Comparison of ENCODE assay signal across 9 cellular contexts in genomic region chr9:127943011-127943662, GRCh38. TPM values are rescaled to one million over a fixed set of nuclear protein-coding genes. Genes with fewer than 3 reads are reported as not detected.
DNase-seq lines count a peak whose midpoint lies in the region; ATAC-seq and TF ChIP-seq lines count a peak whose summit lies in the region.
"Had no signal": no experiment of that assay in that cellular context is flagged by ENCODE, and none has a peak within 500 bp of the region (broad histone marks: within the 10 kb centered on the region; RNA-seq: fewer than 3 reads in every experiment).

No MANE protein-coding gene starts in this region.

- no peak overlapping the region for H2AFZ ChIP-seq in HCT116 (ENCODE audit: low read depth, low read length, poor library complexity, severe bottlenecking)

- H3K79me2 ChIP-seq in HCT116 (ENCODE audit: insufficient read depth, low read length), result no peaks in the 10 kb centered on the region

- TF ChIP-seq POLR2A in HCT116 (IDR thresholded peaks at IDR 0.05; ENCODE audit: borderline replicate concordance, extremely low read depth, insufficient read depth, insufficient read length) (no peak), body of pancreas (IDR thresholded peaks at IDR 0.05) (no peak)

- no peaks in the 10 kb centered on the region for H3K9me3 ChIP-seq in BLaER1 treated with 17β-estradiol and CSF1 and Interleukin-3, amounts not matched to agents 10 nM and 100 nM (replicated peaks in 1 of 11)
- H3K9me3 ChIP-seq in HCT116 (ENCODE audit: control insufficient read depth in 1 of 2, insufficient read depth in 1 of 2, low read depth in 1 of 2, low read length in 2 of 2) (no peaks in the 10 kb centered on the region), body of pancreas (no peaks in the 10 kb centered on the region)
- H3K9me3 ChIP-seq: mucosa of descending colon had no signal

- H3K9ac ChIP-seq in BLaER1 treated with 17β-estradiol and CSF1 and Interleukin-3, amounts not matched to agents 10 nM and 100 nM, result peak overlapping the region in 7 of 11 experiments; percentile 12 to 55 (median 30); a peak in 11 of 22 replicates
- H3K9ac ChIP-seq in HCT116 (ENCODE audit: low read length), result no peak overlapping the region

- H3K27ac ChIP-seq in BLaER1 treated with 17β-estradiol and CSF1 and Interleukin-3, amounts not matched to agents 10 nM and 100 nM, result peak overlapping the region in 8 of 11 experiments; percentile 26 to 72 (median 54); a peak in 15 of 22 replicates
- H3K27ac ChIP-seq in HCT116 (ENCODE audit: low read depth, low read length) (no peak overlapping the region; the same call in 1 of the 2 replicates), body of pancreas (no peak overlapping the region)

- RAD21 ChIA-PET in HCT116 (lab: Charles Lee; ENCODE audit: low non-redundant PET in 1 of 2, low total read pairs in 2 of 2, uncharacterized antibody in 2 of 2, unreplicated experiment in 2 of 2), result interaction anchor here (0.6 to 2.1 kb wide), 4 partner anchors 92 to 124 kb away, joined by 4 to 11 read pairs (median 7); partner anchors contain the start of gene NAIF1 (in 1 of the 2)

- ATAC-seq in HCT116 (peak; percentile 10), GM21576 (IDR thresholded peaks at IDR 0.05; ENCODE audit: unreplicated experiment) (no peak), HG02571 (IDR thresholded peaks at IDR 0.05; ENCODE audit: unreplicated experiment) (no peak), body of pancreas (no peak)
- ATAC-seq in naive thymus-derived CD8-positive, alpha-beta T cell, result peak; percentile 3

- peak overlapping the region; percentile 23 to 84 (median 54) for H3K4me2 ChIP-seq in BLaER1 treated with 17β-estradiol and CSF1 and Interleukin-3, amounts not matched to agents 10 nM and 100 nM
- H3K4me2 ChIP-seq in HCT116 (ENCODE audit: low read length), result no peak overlapping the region

- intact Hi-C loops in HCT116 (cut with micrococcal nuclease), result loop anchor here (1.0 to 2.0 kb wide), 3 partner anchors 92 to 174 kb away; no protein-coding TSS in a partner anchor
- intact Hi-C loops in body of pancreas (cut with DNase I), result loop anchor here (2.0 to 10.0 kb wide), 2 partner anchors 94 to 182 kb away; partner anchors contain the start of gene PTGES2

- no peaks in the 10 kb centered on the region for H3K27me3 Mint-ChIP-seq in activated naive CD8-positive, alpha-beta T cell treated with anti-CD3 and anti-CD28 coated beads for 36 hours
- no peaks in the 10 kb centered on the region for H3K27me3 Mint-ChIP-seq in naive thymus-derived CD8-positive, alpha-beta T cell

- DNase-seq in HCT116 (ENCODE audit: low read depth, low spot score), result no peak
- DNase-seq in activated naive CD8-positive, alpha-beta T cell treated with anti-CD3 and anti-CD28 coated beads for 36 hours, result no peak
- no peak for DNase-seq in naive thymus-derived CD8-positive, alpha-beta T cell
- DNase-seq in NCI-H1105 treated with DMSO at 0.1 percent for 48 hours (lab: John Stamatoyannopoulos, UW), result no peak
- DNase-seq in body of pancreas, result no peak

- H3K9me3 Mint-ChIP-seq in activated naive CD8-positive, alpha-beta T cell treated with anti-CD3 and anti-CD28 coated beads for 36 hours, result no peaks in the 10 kb centered on the region
- no peaks in the 10 kb centered on the region for H3K9me3 Mint-ChIP-seq in naive thymus-derived CD8-positive, alpha-beta T cell

- 74 to 78% methylated on average over 8 to 14 of the region's 14 CpGs for WGBS in body of pancreas, 2 donors

- H3K36me3 Mint-ChIP-seq in activated naive CD8-positive, alpha-beta T cell treated with anti-CD3 and anti-CD28 coated beads for 36 hours, result peaks cover 17% of the 10 kb centered on the region
- H3K36me3 Mint-ChIP-seq in naive thymus-derived CD8-positive, alpha-beta T cell, result peaks cover 0 to 82% (median 13%) of the 10 kb centered on the region in 3 donors

- BruUV-seq in HCT116 (replicated peaks; lab: Mats Ljungman, UMichigan), result no TSS peak

- TF ChIP-seq CTCF in HCT116 (IDR thresholded peaks at IDR 0.05 in 2 of 3, conservative IDR thresholded peaks at IDR 0.05 in 1 of 3; ENCODE audit: borderline replicate concordance in 1 of 3, insufficient read depth in 1 of 3, low read depth in 2 of 3, low read length in 2 of 3) (no peak), body of pancreas (IDR thresholded peaks at IDR 0.05) (peak in 1 of 7 experiments; percentile 10)

- no peak overlapping the region for H3K4me3 Mint-ChIP-seq in activated naive CD8-positive, alpha-beta T cell treated with anti-CD3 and anti-CD28 coated beads for 36 hours
- H3K4me3 Mint-ChIP-seq in naive thymus-derived CD8-positive, alpha-beta T cell, result peak overlapping the region in 7 of 10 donors; percentile 7 to 76 (median 36)

- H3K4me1 Mint-ChIP-seq in activated naive CD8-positive, alpha-beta T cell treated with anti-CD3 and anti-CD28 coated beads for 36 hours, result peaks cover 35% of the 10 kb centered on the region
- peaks cover 16 to 59% (median 47%) of the 10 kb centered on the region in 4 donors for H3K4me1 Mint-ChIP-seq in naive thymus-derived CD8-positive, alpha-beta T cell

- peaks cover 0 to 45% (median 0%) of the 10 kb centered on the region in 11 experiments; a peak in 9 of 22 replicates for H4K20me1 ChIP-seq in BLaER1 treated with 17β-estradiol and CSF1 and Interleukin-3, amounts not matched to agents 10 nM and 100 nM
- no peaks in the 10 kb centered on the region for H4K20me1 ChIP-seq in HCT116 (ENCODE audit: insufficient read depth)

- peak overlapping the region; percentile 66 for H3K27ac Mint-ChIP-seq in activated naive CD8-positive, alpha-beta T cell treated with anti-CD3 and anti-CD28 coated beads for 36 hours
- H3K27ac Mint-ChIP-seq in naive thymus-derived CD8-positive, alpha-beta T cell, result peak overlapping the region; percentile 47 to 96 (median 91)

- H3K36me3 ChIP-seq in BLaER1 treated with 17β-estradiol and CSF1 and Interleukin-3, amounts not matched to agents 10 nM and 100 nM, result peaks cover 0 to 23% (median 13%) of the 10 kb centered on the region in 11 experiments; a peak in 14 of 22 replicates
- H3K36me3 ChIP-seq in HCT116 (ENCODE audit: control insufficient read depth in 1 of 2, insufficient read depth in 2 of 2, low read length in 2 of 2), result peaks cover 0 to 9% of the 10 kb centered on the region in 2 experiments; a peak in 2 of 4 replicates
- peaks cover 0 to 7% of the 10 kb centered on the region in 2 donors for H3K36me3 ChIP-seq in body of pancreas (replicated peaks in 1 of 2; ENCODE audit: insufficient read depth in 1 of 2, low read depth in 2 of 2)

- H3K9me2 ChIP-seq in HCT116 (ENCODE audit: insufficient read depth), result no peaks in the 10 kb centered on the region

- no peak for TF ChIP-seq RAD21 in HCT116 (IDR thresholded peaks at IDR 0.05; ENCODE audit: low read depth)

- no peaks in the 10 kb centered on the region for H3K27me3 ChIP-seq in BLaER1 treated with 17β-estradiol and CSF1 and Interleukin-3, amounts not matched to agents 10 nM and 100 nM
- no peaks in the 10 kb centered on the region for H3K27me3 ChIP-seq in HCT116 (ENCODE audit: insufficient read depth, low read length)
- H3K27me3 ChIP-seq in body of pancreas, result no peaks in the 10 kb centered on the region

- H3K4me1 ChIP-seq in BLaER1 treated with 17β-estradiol and CSF1 and Interleukin-3, amounts not matched to agents 10 nM and 100 nM, result peaks cover 14 to 48% (median 39%) of the 10 kb centered on the region in 10 experiments
- H3K4me1 ChIP-seq in HCT116 (ENCODE audit: control insufficient read depth in 1 of 2, insufficient read depth in 2 of 2, low read length in 2 of 2) (peaks cover 10 to 21% of the 10 kb centered on the region in 2 experiments), body of pancreas (peaks cover 6% of the 10 kb centered on the region)

- no peak overlapping the region for H3K4me3 ChIP-seq in BLaER1 treated with 17β-estradiol and CSF1 and Interleukin-3, amounts not matched to agents 10 nM and 100 nM
- H3K4me3 ChIP-seq in HCT116 (replicated peaks in 1 of 2; ENCODE audit: low read depth in 1 of 2, low read length in 2 of 2) (no peak overlapping the region), body of pancreas (no peak overlapping the region)
- H3K4me3 ChIP-seq: mucosa of descending colon had no signal

- POLR2A ChIA-PET in HCT116 (lab: Charles Lee), result interaction anchor here (1.0 kb wide), 1 partner anchor 155 kb away, joined by 3 read pairs; no protein-coding TSS in a partner anchor
- POLR2A ChIA-PET in naive thymus-derived CD8-positive, alpha-beta T cell (lab: Charles Lee), result interaction anchor here (0.7 to 67.4 kb wide), 9 partner anchors 10 to 144 kb away, joined by 3 to 2190 read pairs (median 5); partner anchors contain the start of genes EEIG1, NAIF1 and PIP5KL1

- CTCF ChIA-PET in HCT116 (lab: Charles Lee), result interaction anchor here (0.6 to 3.0 kb wide), 27 partner anchors 9 to 182 kb away, joined by 3 to 40 read pairs (median 4); partner anchors contain the start of genes NAIF1, PIP5KL1 and SLC25A25

RNA-seq across cellular contexts. Expression of gene DPM2, which starts 5.5 kb away (rescaled TPM):
- total RNA-seq in HCT116 (2021; ENCODE audit: unreplicated experiment) (54.6 TPM), body of pancreas (10 to 100 TPM; 23.3 to 39.9 TPM)
- polyA plus RNA-seq in HCT116 (2012), result 58.0 and 62.6 TPM in 2 replicates
- total RNA-seq in activated naive CD8-positive, alpha-beta T cell treated with anti-CD3 and anti-CD28 coated beads for 36 hours, result 10 to 100 TPM; 55.4 to 57.6 TPM
- 10 to 100 TPM; 71.1 to 74.6 TPM for total RNA-seq in naive thymus-derived CD8-positive, alpha-beta T cell
- 10 to 100 TPM; 28.5 to 34.7 (median 34.2) TPM for polyA plus RNA-seq in naive thymus-derived CD8-positive, alpha-beta T cell

RNA-seq across cellular contexts. Expression of gene PIP5KL1, which starts 12.6 kb away (rescaled TPM):
- total RNA-seq in HCT116 (2021; ENCODE audit: unreplicated experiment) (37.6 TPM), body of pancreas (1 to 10 TPM; 1.3 to 2.6 TPM)
- polyA plus RNA-seq in HCT116 (2012), result 35.7 and 36.0 TPM in 2 replicates
- total RNA-seq in activated naive CD8-positive, alpha-beta T cell treated with anti-CD3 and anti-CD28 coated beads for 36 hours, result 1 to 10 TPM; 2.3 to 3.2 TPM
- 1 to 10 TPM; 1.8 to 2.0 TPM for total RNA-seq in naive thymus-derived CD8-positive, alpha-beta T cell
- polyA plus RNA-seq in naive thymus-derived CD8-positive, alpha-beta T cell, result under 1 TPM in 2 of 3 donors, not detected in 1; 0.28 to 0.46 TPM

RNA-seq across cellular contexts. Expression of gene ST6GALNAC4, which starts 26.3 kb away (rescaled TPM):
- total RNA-seq in HCT116 (2021; ENCODE audit: unreplicated experiment), result 49.4 TPM
- polyA plus RNA-seq in HCT116 (2012), result 45.7 and 58.2 TPM in 2 replicates
- 10 to 100 TPM; 45.3 to 51.2 TPM for total RNA-seq in activated naive CD8-positive, alpha-beta T cell treated with anti-CD3 and anti-CD28 coated beads for 36 hours
- total RNA-seq in naive thymus-derived CD8-positive, alpha-beta T cell, result 10 to 100 TPM; 47.0 to 47.5 TPM
- 10 to 100 TPM; 19.8 to 34.4 (median 22.1) TPM for polyA plus RNA-seq in naive thymus-derived CD8-positive, alpha-beta T cell
- total RNA-seq in body of pancreas, result 10 to 100 TPM; 36.6 to 63.8 TPM

RNA-seq across cellular contexts. Expression of gene EEIG1, which starts 37.7 kb away (rescaled TPM):
- total RNA-seq in HCT116 (2021; ENCODE audit: unreplicated experiment), result 44.2 TPM
- 28.1 and 33.1 TPM in 2 replicates for polyA plus RNA-seq in HCT116 (2012)
- total RNA-seq in activated naive CD8-positive, alpha-beta T cell treated with anti-CD3 and anti-CD28 coated beads for 36 hours, result 10 to 100 TPM; 77.2 to 83.8 TPM
- 100 to 1,000 TPM; 564 to 631 TPM for total RNA-seq in naive thymus-derived CD8-positive, alpha-beta T cell
- 100 to 1,000 TPM; 134 to 318 (median 149) TPM for polyA plus RNA-seq in naive thymus-derived CD8-positive, alpha-beta T cell
- total RNA-seq in body of pancreas, result 10 to 100 TPM; 41.9 to 42.0 TPM

RNA-seq across cellular contexts. Expression of gene ST6GALNAC6, which starts 43.7 kb away (rescaled TPM):
- total RNA-seq in HCT116 (2021; ENCODE audit: unreplicated experiment) (24.5 TPM), body of pancreas (10 to 100 TPM; 46.1 to 66.7 TPM)
- polyA plus RNA-seq in HCT116 (2012), result 22.9 and 25.0 TPM in 2 replicates
- 10 to 100 TPM; 44.5 to 45.1 TPM for total RNA-seq in activated naive CD8-positive, alpha-beta T cell treated with anti-CD3 and anti-CD28 coated beads for 36 hours
- 100 to 1,000 TPM; 102 to 110 TPM for total RNA-seq in naive thymus-derived CD8-positive, alpha-beta T cell
- polyA plus RNA-seq in naive thymus-derived CD8-positive, alpha-beta T cell, result 10 to 100 TPM; 29.8 to 42.8 (median 30.3) TPM

Comparison
In these comparisons a context has a peak if more than half of its experiments do, and no peak if none do; other contexts are left out.
1. H3K27ac ChIP-seq: peak in BLaER1 treated with 17β-estradiol and CSF1 and Interleukin-3, amounts not matched to agents 10 nM and 100 nM (8 of 11); none in HCT116 (single experiment) and body of pancreas (0 of 4).
2. ATAC-seq: peak in HCT116 (single experiment) and naive thymus-derived CD8-positive, alpha-beta T cell (2 of 2); none in GM21576 (single experiment), HG02571 (single experiment) and body of pancreas (single experiment).